ENCODE assay signal across 8 cellular contexts in genomic region chr2:37982147-37982582, GRCh38. TPM values are rescaled to one million over a fixed set of nuclear protein-coding genes. Genes with fewer than 3 reads are reported as not detected.
DNase-seq lines count a peak whose midpoint lies in the region; ATAC-seq and TF ChIP-seq lines count a peak whose summit lies in the region.

No MANE protein-coding gene starts in this region.

- no peak for ATAC-seq in GM18502 (IDR thresholded peaks at IDR 0.05; ENCODE audit: poor library complexity, unreplicated experiment)

- DNase-seq in GM12864 (ENCODE audit: low read depth) (peak; percentile 24), NCI-H2171 (lab: John Stamatoyannopoulos, UW) (peak; percentile 26), mesendoderm (peak; percentile 73)
- DNase-seq in activated CD4-positive, alpha-beta T cell treated with anti-CD3 and anti-CD28 coated beads, Interleukin-2, amount 50 U/mL, for 4 hours: peak; percentile 46 to 49
- DNase-seq in effector CD8-positive, alpha-beta T cell (lab: John Stamatoyannopoulos, UW): peak; percentile 39
- peak; percentile 18 to 27 for DNase-seq in stimulated activated CD8-positive, alpha-beta memory T cell treated with anti-CD3 and anti-CD28 coated beads, Interleukin-4, amount 100 ng/mL, for 1 hour (ENCODE audit: low read depth in 2 of 2, low spot score in 1 of 2)

- peak overlapping the region; percentile 64 for H3K9ac ChIP-seq in mesendoderm (ENCODE audit: low read length)

- H2BK120ac ChIP-seq in mesendoderm (ENCODE audit: low read depth, low read length): no peak overlapping the region

- no peak overlapping the region for H2AK5ac ChIP-seq in mesendoderm (ENCODE audit: low read length)

- no peaks in the 10 kb centered on the region for H3K4me1 ChIP-seq in mesendoderm (ENCODE audit: control insufficient read depth, low read depth, low read length)

- no peak overlapping the region for H3K4ac ChIP-seq in mesendoderm (ENCODE audit: low read depth, low read length)

- H4K8ac ChIP-seq in mesendoderm (ENCODE audit: low read depth, low read length): no peak overlapping the region

- no peak overlapping the region for H4K5ac ChIP-seq in mesendoderm (ENCODE audit: low read length)

- H3K4me3 ChIP-seq in GM12864 (ENCODE audit: low read depth, low read length) (no peak overlapping the region), mesendoderm (ENCODE audit: low read length) (no peak overlapping the region)

- no peak overlapping the region for H3K27ac ChIP-seq in 22Rv1
- no peak overlapping the region for H3K27ac ChIP-seq in mesendoderm (ENCODE audit: low read depth, low read length)

- no peaks in the 10 kb centered on the region for H3K27me3 ChIP-seq in mesendoderm (ENCODE audit: insufficient read depth, low read length, poor library complexity)

- TF ChIP-seq CTCF in 22Rv1 (IDR thresholded peaks at IDR 0.05) (peak; percentile 89), GM12864 (IDR thresholded peaks at IDR 0.05; ENCODE audit: low read depth, low read length, missing control alignments) (peak; percentile 79)

- no CpG with 5 or more reads among the region's 3 CpGs for WGBS in mesendoderm (ENCODE audit: extremely low coverage, insufficient coverage, low lambda C conversion rate)

- no peaks in the 10 kb centered on the region for H3K79me2 ChIP-seq in mesendoderm (ENCODE audit: control insufficient read depth, insufficient read depth, low read length)

- H3K23ac ChIP-seq in mesendoderm (ENCODE audit: low read length): no peak overlapping the region

- H3K56ac ChIP-seq in mesendoderm (ENCODE audit: low read length): peak overlapping the region; percentile 65

- H3K4me2 ChIP-seq in mesendoderm (ENCODE audit: low read length): peak overlapping the region; percentile 65

- H3K36me3 ChIP-seq in mesendoderm (ENCODE audit: control insufficient read depth, insufficient read depth, low read length): no peaks in the 10 kb centered on the region

- no peak overlapping the region for H2BK5ac ChIP-seq in mesendoderm (ENCODE audit: low read length)

- H3K79me1 ChIP-seq in mesendoderm (ENCODE audit: low read length): no peaks in the 10 kb centered on the region

- H2BK15ac ChIP-seq in mesendoderm (replicated peaks; ENCODE audit: low read depth): no peak overlapping the region

- no peak overlapping the region for H3K18ac ChIP-seq in mesendoderm (ENCODE audit: low read length)

RNA-seq across cellular contexts. Expression of gene RMDN2, which starts 57.1 kb away (rescaled TPM):
- 2.5 TPM for polyA plus RNA-seq in mesendoderm (2013, experiment 1 of 2)
- polyA plus RNA-seq in mesendoderm (2013, experiment 2 of 2): 2.7 TPM

Comparison
In these comparisons a context has a peak if more than half of its experiments do, and no peak if none do; other contexts are left out.
1. DNase-seq: peak in every context shown above with its lines; median percentile 73 in mesendoderm; 48 in activated CD4-positive, alpha-beta T cell treated with anti-CD3 and anti-CD28 coated beads, Interleukin-2, amount 50 U/mL, for 4 hours; 39 in effector CD8-positive, alpha-beta T cell; 26 in NCI-H2171; 24 in GM12864; 22 in stimulated activated CD8-positive, alpha-beta memory T cell treated with anti-CD3 and anti-CD28 coated beads, Interleukin-4, amount 100 ng/mL, for 1 hour.